ENCODE assay signal across 18 cellular contexts in the genomic region with DNA sequence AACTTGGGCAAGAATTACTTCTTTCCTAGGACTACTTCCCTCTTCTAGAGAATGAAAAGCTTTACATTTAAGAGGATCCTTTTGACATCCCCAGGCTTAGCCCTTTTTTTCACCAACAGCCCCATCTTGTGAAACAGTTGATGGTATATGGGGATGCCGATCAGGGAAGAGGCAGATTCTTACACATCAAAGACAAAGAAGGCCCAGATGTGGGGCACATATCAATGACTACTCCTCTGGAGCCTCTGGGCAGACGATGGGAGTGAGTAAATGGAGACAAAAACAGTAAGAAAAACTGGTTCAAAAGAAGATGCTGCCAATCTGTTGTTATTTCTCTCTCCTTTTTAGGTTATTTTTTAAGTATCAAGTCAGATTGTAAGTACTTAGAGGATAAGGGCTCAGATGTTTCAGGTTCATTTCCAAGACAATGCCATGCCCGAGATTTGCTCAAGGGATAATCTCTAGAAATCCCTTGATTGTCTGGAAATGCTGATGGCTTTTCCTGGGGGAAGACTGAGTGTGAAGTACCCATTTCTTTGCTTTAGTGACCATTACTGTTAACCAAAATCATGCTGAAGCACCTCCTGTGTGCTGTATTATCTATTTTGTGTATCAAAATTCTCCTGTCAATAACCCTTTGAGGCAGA.
"Had no signal": no experiment of that assay in that cellular context is flagged by ENCODE, and none has a peak within 500 bp of the region (broad histone marks: within the 10 kb centered on the region; RNA-seq: fewer than 3 reads in every experiment).

No MANE protein-coding gene starts in this region.

- H3K36me3 ChIP-seq: tibial nerve, upper lobe of right lung, vagina had no signal

- H3K27ac ChIP-seq: heart right ventricle, spleen, testis, tibial nerve, upper lobe of right lung, vagina had no signal

- H3K9me3 ChIP-seq: heart right ventricle, spleen, testis, tibial nerve, upper lobe of right lung, vagina had no signal

- H3K4me1 ChIP-seq: spleen, testis, tibial nerve, upper lobe of right lung, vagina had no signal

- H3K4me3 ChIP-seq: heart right ventricle, spleen, testis, tibial nerve, upper lobe of right lung, vagina had no signal

- DNase-seq: effector memory CD4-positive, alpha-beta T cell; heart right ventricle; hypothalamus; kidney glomerular epithelial cell; naive B cell; posterior cingulate gyrus; spleen; stimulated activated CD4-positive, alpha-beta T cell treated with anti-CD3 and anti-CD28 coated beads, Interleukin-15, amount 100 ng/mL, for 24 hours; stimulated activated CD4-positive, alpha-beta T cell treated with anti-CD3 and anti-CD28 coated beads, Interleukin-1b, Interleukin-23, amount 100 ng/mL, for 48 hours; stimulated activated CD4-positive, alpha-beta T cell treated with anti-CD3 and anti-CD28 coated beads, Interleukin-4, amount 100 ng/mL, for 24 hours; stimulated activated naive CD8-positive, alpha-beta T cell treated with anti-CD3 and anti-CD28 coated beads, Interleukin-15, amount 100 ng/mL, for 72 hours; testis; upper lobe of right lung had no signal

- H3K27me3 ChIP-seq: heart right ventricle, spleen, testis, tibial nerve, upper lobe of right lung, vagina had no signal

- ATAC-seq: esophagus mucosa; sciatic nerve; stimulated activated memory B cell treated with anti-CD40 and anti-IgM and Interleukin-4, amounts not matched to agents 10 μg/mL and 1 μg/mL and 100 μg/mL, for 72 hours; stimulated activated naive CD8-positive, alpha-beta T cell treated with anti-CD3 and anti-CD28 coated beads, Interleukin-15, amount 100 ng/mL, for 72 hours; upper lobe of right lung had no signal
